8 cellular contexts compared by ENCODE assay signal in the genomic region with DNA sequence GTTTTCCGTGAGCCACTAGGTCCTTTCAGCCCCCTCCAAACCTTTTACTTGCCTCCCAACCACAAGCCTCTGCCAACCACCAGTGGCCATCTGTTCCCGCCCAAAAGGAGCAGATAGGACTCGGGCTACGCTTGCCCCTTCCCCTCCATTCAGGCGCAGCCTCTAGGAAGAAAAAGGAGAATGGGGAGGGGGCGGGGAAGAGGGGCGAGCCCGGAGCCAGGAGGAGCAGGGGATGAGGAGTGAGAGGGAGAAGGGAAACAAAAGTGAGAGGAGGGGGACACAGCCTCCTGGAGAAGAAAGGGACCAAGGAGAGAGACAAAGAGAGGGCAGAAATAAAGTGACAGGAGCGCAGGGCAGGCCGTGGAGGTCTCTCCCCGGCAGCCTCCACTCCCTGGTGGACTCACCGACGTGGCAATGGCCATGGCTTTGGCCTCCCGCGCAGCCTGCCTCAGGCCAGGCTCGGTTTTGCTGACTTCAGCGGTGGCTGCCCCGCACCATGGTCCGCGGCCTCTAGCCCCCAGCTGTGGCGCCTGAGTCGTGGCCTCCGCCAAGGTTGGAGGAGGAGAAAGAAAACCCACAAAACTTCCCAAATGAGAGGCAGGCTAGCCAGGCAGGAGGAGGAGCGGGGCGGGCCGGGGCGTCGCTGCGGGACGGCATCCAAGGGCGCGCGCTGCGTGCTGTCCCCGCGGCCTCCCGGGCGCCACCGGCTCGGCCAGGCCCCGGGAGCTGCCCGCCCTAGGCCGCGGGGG. TPM values are rescaled to one million over a fixed set of nuclear protein-coding genes. Genes with fewer than 3 reads are reported as not detected.
A peak's percentile ranks its signal among the peaks of the same experiment; 100 is the strongest.
DNase-seq lines count a peak whose midpoint lies in the region; ATAC-seq and TF ChIP-seq lines count a peak whose summit lies in the region.

A gene with protein sequence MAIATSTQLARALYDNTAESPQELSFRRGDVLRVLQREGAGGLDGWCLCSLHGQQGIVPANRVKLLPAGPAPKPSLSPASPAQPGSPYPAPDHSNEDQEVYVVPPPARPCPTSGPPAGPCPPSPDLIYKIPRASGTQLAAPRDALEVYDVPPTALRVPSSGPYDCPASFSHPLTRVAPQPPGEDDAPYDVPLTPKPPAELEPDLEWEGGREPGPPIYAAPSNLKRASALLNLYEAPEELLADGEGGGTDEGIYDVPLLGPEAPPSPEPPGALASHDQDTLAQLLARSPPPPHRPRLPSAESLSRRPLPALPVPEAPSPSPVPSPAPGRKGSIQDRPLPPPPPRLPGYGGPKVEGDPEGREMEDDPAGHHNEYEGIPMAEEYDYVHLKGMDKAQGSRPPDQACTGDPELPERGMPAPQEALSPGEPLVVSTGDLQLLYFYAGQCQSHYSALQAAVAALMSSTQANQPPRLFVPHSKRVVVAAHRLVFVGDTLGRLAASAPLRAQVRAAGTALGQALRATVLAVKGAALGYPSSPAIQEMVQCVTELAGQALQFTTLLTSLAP (minus strand): TSS at position 569 of the 749 bp plus-strand sequence. CDS start 147 bp downstream, at position 422.

- H3K27ac ChIP-seq in smooth muscle cell (ENCODE audit: low read depth) (peak within 1 kb of the TSS; percentile 88), OCI-LY7 (ENCODE audit: low read depth, low read length, poor library complexity, severe bottlenecking) (no peak within 1 kb of the TSS)

- ATAC-seq in left colon (peak; percentile 12), GM21528 (IDR thresholded peaks at IDR 0.05; ENCODE audit: low FRiP score, unreplicated experiment) (no peak)

- H2AFZ ChIP-seq in smooth muscle cell (ENCODE audit: low read depth) (peak within 1 kb of the TSS; percentile 62), OCI-LY7 (ENCODE audit: low read length) (no peak within 1 kb of the TSS)

- H3K9ac ChIP-seq in smooth muscle cell (ENCODE audit: low read depth) = peak within 1 kb of the TSS; percentile 87

- intact Hi-C loops in left colon (cut with DNase I, micrococcal nuclease) = no loop called here
- intact Hi-C loops in OCI-LY7 (cut with micrococcal nuclease; ENCODE audit: unreplicated experiment) = no loop called here

- no peak for TF ChIP-seq CTCF in smooth muscle cell (IDR thresholded peaks at IDR 0.05; ENCODE audit: borderline replicate concordance, insufficient read depth, poor library complexity, severe bottlenecking)
- no peak for TF ChIP-seq CTCF in OCI-LY7 (conservative IDR thresholded peaks at IDR 0.05; ENCODE audit: low read length)

- DNase-seq in MG63 (peak; percentile 57), ecto neural progenitor cell (ENCODE audit: low spot score) (peak; percentile 74), left colon (no peak), smooth muscle cell (lab: John Stamatoyannopoulos, UW; ENCODE audit: unreplicated experiment) (peak; percentile 42), OCI-LY7 (ENCODE audit: low spot score) (no peak), ACHN (no peak)
- DNase-seq in stimulated activated CD4-positive, alpha-beta T cell treated with anti-CD3 and anti-CD28 coated beads, Interleukin-1b, Interleukin-23, amount 100 ng/mL, for 48 hours = no peak

- H4K20me1 ChIP-seq in smooth muscle cell (ENCODE audit: low read depth) (peaks cover 38% of the 10 kb centered on the region), OCI-LY7 (ENCODE audit: insufficient read depth, low read length) (no peaks in the 10 kb centered on the region)

- H3K36me3 ChIP-seq in MG63 (no peaks in the 10 kb centered on the region; the same call in none of the 2 replicates), smooth muscle cell (ENCODE audit: low read depth) (no peaks in the 10 kb centered on the region), OCI-LY7 (ENCODE audit: insufficient read depth, low read length) (no peaks in the 10 kb centered on the region)

- H3K4me3 ChIP-seq in MG63 = peak within 1 kb of the TSS; percentile 64
- H3K4me3 ChIP-seq in smooth muscle cell = peak within 1 kb of the TSS; percentile 80
- no peak within 1 kb of the TSS for H3K4me3 ChIP-seq in OCI-LY7 (ENCODE audit: low read depth, low read length, poor library complexity, severe bottlenecking)

- POLR2A ChIA-PET in OCI-LY7 (lab: Charles Lee) = no interaction called here

- peaks cover 22% of the 10 kb centered on the region for H3F3A ChIP-seq in smooth muscle cell (ENCODE audit: low read depth)

- no peaks in the 10 kb centered on the region for H3K27me3 ChIP-seq in MG63
- no peaks in the 10 kb centered on the region for H3K27me3 ChIP-seq in smooth muscle cell (ENCODE audit: low read depth)

- CTCF ChIA-PET in OCI-LY7 (lab: Charles Lee; ENCODE audit: unreplicated experiment) = no interaction called here

- H3K9me2 ChIP-seq in OCI-LY7 (ENCODE audit: insufficient read depth, low read length) = no peaks in the 10 kb centered on the region

- no peaks in the 10 kb centered on the region for H3K9me3 ChIP-seq in MG63
- no peaks in the 10 kb centered on the region for H3K9me3 ChIP-seq in smooth muscle cell (replicated peaks; ENCODE audit: low read depth)
- no peaks in the 10 kb centered on the region for H3K9me3 ChIP-seq in OCI-LY7 (ENCODE audit: low read length)

- H3K4me2 ChIP-seq in smooth muscle cell (peak within 1 kb of the TSS; percentile 97), OCI-LY7 (ENCODE audit: low read length) (no peak within 1 kb of the TSS)

- H3K4me1 ChIP-seq in smooth muscle cell (ENCODE audit: low read depth) (peaks cover 43% of the 10 kb centered on the region), OCI-LY7 (ENCODE audit: insufficient read depth, low read length, poor library complexity, severe bottlenecking) (no peaks in the 10 kb centered on the region)

- no TSS peak for BruUV-seq in OCI-LY7 (replicated peaks; lab: Mats Ljungman, UMichigan)

- 1% methylated on average over 37 of the region's 44 CpGs for WGBS in smooth muscle cell (ENCODE audit: low lambda C conversion rate)

- in situ Hi-C loops in ACHN (cut with HindIII; ENCODE audit: low pct_ligation_motif_present, low pct_unique_long_range_greater_than_20kb, low sequenced_read_pairs) = no loop called here

- H3K79me2 ChIP-seq in smooth muscle cell (ENCODE audit: low read depth) = peaks cover 49% of the 10 kb centered on the region
- no peaks in the 10 kb centered on the region for H3K79me2 ChIP-seq in OCI-LY7 (ENCODE audit: insufficient read depth, low read depth, low read length)

RNA-seq across cellular contexts. Expression of the gene that starts here (rescaled TPM):
- total RNA-seq in MG63 (2014; rRNA removed; shearing (Covaris generic); ENCODE audit: low replicate concordance) = 7.5 and 9.0 TPM in 2 replicates
- total RNA-seq in left colon (1 to 10 TPM; 1.1 to 3.1 TPM), smooth muscle cell (16.2 and 23.9 TPM in 2 replicates), OCI-LY7 (2022) (not detected in 2 replicates)
- 41.3 and 43.9 TPM in 2 replicates for polyA plus RNA-seq in smooth muscle cell
- total RNA-seq in OCI-LY7 (2014; rRNA removed; shearing (Covaris generic)) = not detected in 2 replicates

Comparison
In these comparisons a context has a peak if more than half of its experiments do, and no peak if none do; other contexts are left out.
1. DNase-seq: peak in MG63 (single experiment), ecto neural progenitor cell (single experiment) and smooth muscle cell (single experiment); none in left colon (0 of 2), OCI-LY7 (single experiment), stimulated activated CD4-positive, alpha-beta T cell treated with anti-CD3 and anti-CD28 coated beads, Interleukin-1b, Interleukin-23, amount 100 ng/mL, for 48 hours (single experiment) and ACHN (single experiment).